Comparison of ENCODE assay signal across 19 cellular contexts in the genomic region with DNA sequence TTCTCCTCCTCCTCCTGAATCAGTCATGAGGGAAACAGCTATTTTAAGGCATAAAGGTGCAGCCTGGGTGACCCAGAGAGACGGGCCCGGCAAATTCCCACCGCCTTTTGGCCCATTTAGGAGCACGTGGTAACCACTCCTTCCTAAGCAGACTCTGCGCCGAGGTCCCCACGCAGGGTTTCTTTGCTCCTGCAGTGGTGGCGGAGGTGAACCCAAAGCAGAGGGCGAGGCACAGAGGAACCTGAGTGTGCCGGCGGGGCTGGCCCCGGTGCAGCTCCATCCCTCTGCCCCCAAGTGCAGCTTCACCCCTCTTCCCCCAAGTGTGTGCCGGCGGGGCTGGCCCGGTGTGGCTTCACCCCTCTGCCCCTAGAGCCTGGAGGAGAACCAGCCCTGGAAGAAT. TPM values are rescaled to one million over a fixed set of nuclear protein-coding genes. Genes with fewer than 3 reads are reported as not detected.
DNase-seq lines count a peak whose midpoint lies in the region; ATAC-seq, FAIRE-seq and TF ChIP-seq lines count a peak whose summit lies in the region.
"Had no signal": no experiment of that assay in that cellular context is flagged by ENCODE, and none has a peak within 500 bp of the region (broad histone marks: within the 10 kb centered on the region; RNA-seq: fewer than 3 reads in every experiment).

No MANE protein-coding gene starts in this region.

- FAIRE-seq in kidney (lab: Jason Lieb, UNC), result no peak
- FAIRE-seq: GM12892, GM19239, H1 had no signal

- H3K27me3 Mint-ChIP-seq in CD4-positive, alpha-beta memory T cell, result no peaks in the 10 kb centered on the region
- H3K27me3 Mint-ChIP-seq: CD4-positive, alpha-beta T cell had no signal

- H3K4me3 ChIP-seq in BLaER1 treated with 17β-estradiol and CSF1 and Interleukin-3, amounts not matched to agents 10 nM and 100 nM, result no peak overlapping the region
- H3K4me3 ChIP-seq in kidney (ENCODE audit: low read length in 2 of 2), result no peak overlapping the region
- H3K4me3 ChIP-seq in CD4-positive, alpha-beta memory T cell (ENCODE audit: low read length in 2 of 2), result no peak overlapping the region

- peaks cover 0 to 83% (median 21%) of the 10 kb centered on the region in 11 experiments; a peak in 12 of 22 replicates for H4K20me1 ChIP-seq in BLaER1 treated with 17β-estradiol and CSF1 and Interleukin-3, amounts not matched to agents 10 nM and 100 nM

- peaks cover 0 to 4% (median 2%) of the 10 kb centered on the region in 4 donors for H3K4me1 Mint-ChIP-seq in CD4-positive, alpha-beta memory T cell

- no peaks in the 10 kb centered on the region for H3K9me3 ChIP-seq in BLaER1 treated with 17β-estradiol and CSF1 and Interleukin-3, amounts not matched to agents 10 nM and 100 nM (replicated peaks in 1 of 11)
- no peaks in the 10 kb centered on the region for H3K9me3 ChIP-seq in kidney (ENCODE audit: control insufficient read depth in 1 of 2, low read length in 2 of 2)
- no peaks in the 10 kb centered on the region for H3K9me3 ChIP-seq in CD4-positive, alpha-beta memory T cell (ENCODE audit: control insufficient read depth in 1 of 2, low read length in 2 of 2)

- ATAC-seq in foreskin keratinocyte, result no peak

- peak overlapping the region in 4 of 11 experiments; percentile 27 to 50 (median 46); a peak in 7 of 22 replicates for H3K9ac ChIP-seq in BLaER1 treated with 17β-estradiol and CSF1 and Interleukin-3, amounts not matched to agents 10 nM and 100 nM
- H3K9ac ChIP-seq in kidney (ENCODE audit: low read length in 2 of 2), result no peak overlapping the region

- DNase-seq in caudate nucleus (lab: John Stamatoyannopoulos, UW) (peak in 35 of 61 donors; percentile 14 to 82 (median 50)), kidney (peak; percentile 66), putamen (ENCODE audit: low spot score) (peak; percentile 71), foreskin keratinocyte (no peak)
- no peak for DNase-seq in activated T-cell treated with anti-CD3 and anti-CD28 coated beads, Interleukin-2, amount 50 U/mL, for 1 hour
- DNase-seq in CD4-positive, alpha-beta memory T cell, result no peak
- DNase-seq in activated CD4-positive, alpha-beta T cell treated with anti-CD3 and anti-CD28 coated beads for 1 hour, result no peak
- DNase-seq: Calu3; CD4-positive, alpha-beta T cell; COR-L47; DMS53; DMS79 treated with DMSO at 0.1 percent for 48 hours; H7; HCEC 1CT had no signal

- H3K27ac ChIP-seq in BLaER1 treated with 17β-estradiol and CSF1 and Interleukin-3, amounts not matched to agents 10 nM and 100 nM, result peak overlapping the region in 5 of 11 experiments; percentile 18 to 48 (median 21); a peak in 5 of 22 replicates
- H3K27ac ChIP-seq in caudate nucleus (ENCODE audit: low read depth, low read length) (no peak overlapping the region), kidney (ENCODE audit: low read depth in 2 of 2, low read length in 2 of 2) (no peak overlapping the region), foreskin keratinocyte (no peak overlapping the region)
- H3K27ac ChIP-seq in CD4-positive, alpha-beta memory T cell (ENCODE audit: low read depth, low read length), result no peak overlapping the region

- H3K36me3 ChIP-seq in BLaER1 treated with 17β-estradiol and CSF1 and Interleukin-3, amounts not matched to agents 10 nM and 100 nM, result no peaks in the 10 kb centered on the region
- H3K36me3 ChIP-seq in kidney (ENCODE audit: control insufficient read depth in 1 of 2, insufficient read depth in 2 of 2, low read length in 2 of 2), result no peaks in the 10 kb centered on the region
- no peaks in the 10 kb centered on the region for H3K36me3 ChIP-seq in CD4-positive, alpha-beta memory T cell (ENCODE audit: insufficient read depth, low read length)

- no peak overlapping the region for H3K4me3 Mint-ChIP-seq in CD4-positive, alpha-beta memory T cell
- H3K4me3 Mint-ChIP-seq: CD14-positive monocyte; CD4-positive, alpha-beta T cell had no signal

- no peak overlapping the region for H3K27ac Mint-ChIP-seq in CD4-positive, alpha-beta memory T cell
- H3K27ac Mint-ChIP-seq: CD14-positive monocyte; CD4-positive, alpha-beta T cell had no signal

- intact Hi-C loops in kidney (cut with DNase I), result no loop called here
- intact Hi-C loops in CD4-positive, alpha-beta memory T cell (cut with micrococcal nuclease), result no loop called here

- CTCF ChIA-PET in CD4-positive, alpha-beta memory T cell (lab: Charles Lee; ENCODE audit: partially characterized antibody), result no interaction called here

- no peaks in the 10 kb centered on the region for H3K9me3 Mint-ChIP-seq in CD4-positive, alpha-beta memory T cell
- H3K9me3 Mint-ChIP-seq: CD4-positive, alpha-beta T cell had no signal

- no peaks in the 10 kb centered on the region for H3K36me3 Mint-ChIP-seq in CD4-positive, alpha-beta memory T cell

- peaks cover 0 to 69% (median 0%) of the 10 kb centered on the region in 11 experiments; a peak in 9 of 22 replicates for H3K27me3 ChIP-seq in BLaER1 treated with 17β-estradiol and CSF1 and Interleukin-3, amounts not matched to agents 10 nM and 100 nM
- no peaks in the 10 kb centered on the region for H3K27me3 ChIP-seq in foreskin keratinocyte
- no peaks in the 10 kb centered on the region for H3K27me3 ChIP-seq in CD4-positive, alpha-beta memory T cell (ENCODE audit: insufficient read depth, low read length)

- H3K4me1 ChIP-seq in BLaER1 treated with 17β-estradiol and CSF1 and Interleukin-3, amounts not matched to agents 10 nM and 100 nM, result peaks cover 39 to 97% (median 79%) of the 10 kb centered on the region in 10 experiments
- H3K4me1 ChIP-seq in kidney (ENCODE audit: control insufficient read depth in 1 of 2, insufficient read depth in 1 of 2, low read depth in 1 of 2, low read length in 2 of 2), result no peaks in the 10 kb centered on the region
- H3K4me1 ChIP-seq in foreskin keratinocyte, result no peaks in the 10 kb centered on the region
- H3K4me1 ChIP-seq in CD4-positive, alpha-beta memory T cell (ENCODE audit: insufficient read depth, low read length), result peaks cover 6% of the 10 kb centered on the region

- POLR2A ChIA-PET in CD4-positive, alpha-beta memory T cell (lab: Charles Lee; ENCODE audit: partially characterized antibody), result no interaction called here

- no peak for TF ChIP-seq CTCF in kidney (IDR thresholded peaks at IDR 0.05; ENCODE audit: borderline replicate concordance, extremely low read depth, insufficient read depth)
- no peak for TF ChIP-seq CTCF in foreskin keratinocyte (conservative IDR thresholded peaks at IDR 0.05)

- peak overlapping the region; percentile 42 to 94 (median 87) for H3K4me2 ChIP-seq in BLaER1 treated with 17β-estradiol and CSF1 and Interleukin-3, amounts not matched to agents 10 nM and 100 nM

RNA-seq across cellular contexts. Expression of a gene that starts 50.6 kb away (rescaled TPM):
- total RNA-seq in kidney (0.60 TPM), foreskin keratinocyte (0.75 and 0.78 TPM in 2 replicates)
- polyA plus RNA-seq in kidney (ENCODE audit: insufficient read depth, low read depth, low replicate concordance) (not detected), foreskin keratinocyte (0.62 and 1.0 TPM in 2 replicates)
- total RNA-seq in CD4-positive, alpha-beta memory T cell, result 1 to 10 TPM in 1 of 2 experiments, under 1 TPM in 1; 0.58 to 1.8 TPM
- polyA plus RNA-seq in CD4-positive, alpha-beta memory T cell, result under 1 TPM; 0.21 to 0.24 TPM
- total RNA-seq: Calu3 had no signal
- polyA plus RNA-seq: CD14-positive monocyte had no signal

Comparison
In these comparisons a context has a peak if more than half of its experiments do, and no peak if none do; other contexts are left out.
1. DNase-seq: peak in caudate nucleus (35 of 61), kidney (single experiment) and putamen (single experiment); none in activated T-cell treated with anti-CD3 and anti-CD28 coated beads, Interleukin-2, amount 50 U/mL, for 1 hour (single experiment), foreskin keratinocyte (0 of 2), CD4-positive, alpha-beta memory T cell (0 of 5) and activated CD4-positive, alpha-beta T cell treated with anti-CD3 and anti-CD28 coated beads for 1 hour (single experiment).